ENCODE assay signal across 17 cellular contexts in genomic region chr13:108368240-108368898, GRCh38.
"Had no signal": no experiment of that assay in that cellular context is flagged by ENCODE, and none has a peak within 500 bp of the region (broad histone marks: within the 10 kb centered on the region; RNA-seq: fewer than 3 reads in every experiment).

No MANE protein-coding gene starts in this region.

- FAIRE-seq: TTC549 had no signal

- H3K27ac ChIP-seq: cardiac muscle cell had no signal

- DNase-seq: activated CD4-positive, alpha-beta memory T cell treated with anti-CD3 and anti-CD28 coated beads, Interleukin-2, amount 10 ng/mL, durations not matched to agents 7 days and 5 days; activated CD8-positive, alpha-beta memory T cell treated with anti-CD3 and anti-CD28 coated beads, Interleukin-2, amount 10 ng/mL, durations not matched to agents 7 days and 5 days; activated naive CD4-positive, alpha-beta T cell treated with Interleukin-2 at 50 U/mL for 16 hours; activated naive CD8-positive, alpha-beta T cell treated with anti-CD3 and anti-CD28 coated beads, Interleukin-2, amount 10 ng/mL, durations not matched to agents 7 days and 5 days; amygdala; effector memory CD8-positive, alpha-beta T cell; immature natural killer cell; mesendoderm; naive thymus-derived CD8-positive, alpha-beta T cell; posterior cingulate gyrus; stimulated activated CD4-positive, alpha-beta T cell treated with anti-CD3 and anti-CD28 coated beads, Interleukin-12 subunit alpha, Interleukin-12 subunit beta, amount 100 ng/mL, for 4 hours; stimulated activated CD4-positive, alpha-beta T cell treated with anti-CD3 and anti-CD28 coated beads, Interleukin-1b, Interleukin-23, amount 100 ng/mL, for 48 hours; stimulated activated CD8-positive, alpha-beta memory T cell treated with anti-CD3 and anti-CD28 coated beads, Interleukin-4, amount 100 ng/mL, for 48 hours; stimulated activated naive CD4-positive, alpha-beta T cell had no signal

- H3K36me3 ChIP-seq: cardiac muscle cell had no signal

- H3K4me3 ChIP-seq: cardiac muscle cell had no signal

- ATAC-seq: activated CD8-positive, alpha-beta memory T cell treated with anti-CD3 and anti-CD28 coated beads, Interleukin-2, amount 10 ng/mL, durations not matched to agents 7 days and 5 days; activated T-helper 17 cell treated with anti-CD3 and anti-CD28 coated beads, Interleukin-2, amount 50 U/mL, for 72 hours; effector memory CD8-positive, alpha-beta T cell; naive thymus-derived CD8-positive, alpha-beta T cell had no signal

- H3K27me3 ChIP-seq: cardiac muscle cell had no signal
